Comparison of ENCODE assay signal across 1 cellular context in the genomic region with DNA sequence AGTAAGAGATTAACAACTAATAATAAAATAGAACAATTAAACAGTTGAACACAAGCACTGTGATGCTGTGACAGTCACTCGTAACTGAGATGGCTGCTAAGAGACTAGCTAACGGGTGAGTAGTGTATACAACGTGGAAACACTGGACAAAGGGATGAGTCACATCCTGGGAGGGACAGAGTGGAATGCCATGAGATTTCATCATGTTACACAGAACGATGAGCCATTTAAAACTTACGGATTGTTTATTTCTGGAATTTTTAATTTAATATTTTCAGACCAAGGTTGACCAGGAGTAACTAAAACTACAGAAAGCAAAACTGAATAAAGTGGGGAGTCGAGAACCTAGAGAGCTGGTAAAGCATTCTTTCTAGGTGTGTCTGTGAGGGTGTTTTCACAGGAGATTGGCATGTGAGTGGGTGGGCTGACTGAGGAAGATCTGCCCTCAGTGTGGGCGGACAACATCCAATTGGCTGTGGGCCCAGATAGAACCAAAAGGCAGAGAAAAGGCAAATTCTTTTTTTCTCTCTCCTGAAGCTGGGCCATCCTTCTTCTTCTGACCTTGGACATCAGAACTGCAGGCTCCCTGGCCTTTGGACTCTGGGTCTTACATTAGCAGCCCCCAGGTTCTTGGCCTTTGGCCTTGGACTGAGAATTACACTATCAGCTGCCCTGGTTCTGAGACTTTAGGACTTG.
A peak's percentile ranks its signal among the peaks of the same experiment; 100 is the strongest.
TF ChIP-seq lines count a peak whose summit lies in the region.

No MANE protein-coding gene starts in this region.

TF ChIP-seq in HEK293, 187 proteins besides CTCF, POLR2A, EP300 and RAD21 (continued from another document):
- TF ChIP-seq, protein P1, sequence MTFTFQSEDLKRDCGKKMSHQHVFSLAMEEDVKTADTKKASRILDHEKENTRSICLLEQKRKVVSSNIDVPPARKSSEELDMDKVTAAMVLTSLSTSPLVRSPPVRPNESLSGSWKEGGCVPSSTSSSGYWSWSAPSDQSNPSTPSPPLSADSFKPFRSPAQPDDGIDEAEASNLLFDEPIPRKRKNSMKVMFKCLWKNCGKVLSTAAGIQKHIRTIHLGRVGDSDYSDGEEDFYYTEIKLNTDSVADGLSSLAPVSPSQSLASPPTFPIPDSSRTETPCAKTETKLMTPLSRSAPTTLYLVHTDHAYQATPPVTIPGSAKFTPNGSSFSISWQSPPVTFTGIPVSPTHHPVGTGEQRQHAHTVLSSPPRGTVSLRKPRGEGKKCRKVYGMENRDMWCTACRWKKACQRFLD (tag by site-specific recombination; IDR thresholded peaks at IDR 0.05) = no peak
- TF ChIP-seq ZNF48 (tag by site-specific recombination; IDR thresholded peaks at IDR 0.05) (no peak), ZNF266 (tag by site-specific recombination; IDR thresholded peaks at IDR 0.05; ENCODE audit: low read depth) (no peak), GFI1B (tag by site-specific recombination; IDR thresholded peaks at IDR 0.05) (no peak), SP7 (tag by site-specific recombination; IDR thresholded peaks at IDR 0.05) (0 out of 2 replicates have a peak, but pooled peaks have one; percentile 38), ZNF792 (tag by site-specific recombination; IDR thresholded peaks at IDR 0.05) (no peak), ZFHX2 (tag by site-specific recombination; conservative IDR thresholded peaks at IDR 0.05) (peak; percentile 88), BCL11A (tag by site-specific recombination; IDR thresholded peaks at IDR 0.05; ENCODE audit: low read depth) (no peak), ZNF610 (tag by site-specific recombination; IDR thresholded peaks at IDR 0.05; ENCODE audit: borderline replicate concordance) (no peak), EGR2 (tag by site-specific recombination; IDR thresholded peaks at IDR 0.05; ENCODE audit: low read depth) (peak; percentile 70), ZNF629 (tag by site-specific recombination; IDR thresholded peaks at IDR 0.05) (0 out of 2 replicates have a peak, but pooled peaks have one; percentile 36), SP3 (tag by site-specific recombination; IDR thresholded peaks at IDR 0.05) (peak; percentile 62)
- TF ChIP-seq, protein P2, sequence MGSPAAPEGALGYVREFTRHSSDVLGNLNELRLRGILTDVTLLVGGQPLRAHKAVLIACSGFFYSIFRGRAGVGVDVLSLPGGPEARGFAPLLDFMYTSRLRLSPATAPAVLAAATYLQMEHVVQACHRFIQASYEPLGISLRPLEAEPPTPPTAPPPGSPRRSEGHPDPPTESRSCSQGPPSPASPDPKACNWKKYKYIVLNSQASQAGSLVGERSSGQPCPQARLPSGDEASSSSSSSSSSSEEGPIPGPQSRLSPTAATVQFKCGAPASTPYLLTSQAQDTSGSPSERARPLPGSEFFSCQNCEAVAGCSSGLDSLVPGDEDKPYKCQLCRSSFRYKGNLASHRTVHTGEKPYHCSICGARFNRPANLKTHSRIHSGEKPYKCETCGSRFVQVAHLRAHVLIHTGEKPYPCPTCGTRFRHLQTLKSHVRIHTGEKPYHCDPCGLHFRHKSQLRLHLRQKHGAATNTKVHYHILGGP (tag by site-specific recombination; IDR thresholded peaks at IDR 0.05) = no peak
- TF ChIP-seq, protein P3, sequence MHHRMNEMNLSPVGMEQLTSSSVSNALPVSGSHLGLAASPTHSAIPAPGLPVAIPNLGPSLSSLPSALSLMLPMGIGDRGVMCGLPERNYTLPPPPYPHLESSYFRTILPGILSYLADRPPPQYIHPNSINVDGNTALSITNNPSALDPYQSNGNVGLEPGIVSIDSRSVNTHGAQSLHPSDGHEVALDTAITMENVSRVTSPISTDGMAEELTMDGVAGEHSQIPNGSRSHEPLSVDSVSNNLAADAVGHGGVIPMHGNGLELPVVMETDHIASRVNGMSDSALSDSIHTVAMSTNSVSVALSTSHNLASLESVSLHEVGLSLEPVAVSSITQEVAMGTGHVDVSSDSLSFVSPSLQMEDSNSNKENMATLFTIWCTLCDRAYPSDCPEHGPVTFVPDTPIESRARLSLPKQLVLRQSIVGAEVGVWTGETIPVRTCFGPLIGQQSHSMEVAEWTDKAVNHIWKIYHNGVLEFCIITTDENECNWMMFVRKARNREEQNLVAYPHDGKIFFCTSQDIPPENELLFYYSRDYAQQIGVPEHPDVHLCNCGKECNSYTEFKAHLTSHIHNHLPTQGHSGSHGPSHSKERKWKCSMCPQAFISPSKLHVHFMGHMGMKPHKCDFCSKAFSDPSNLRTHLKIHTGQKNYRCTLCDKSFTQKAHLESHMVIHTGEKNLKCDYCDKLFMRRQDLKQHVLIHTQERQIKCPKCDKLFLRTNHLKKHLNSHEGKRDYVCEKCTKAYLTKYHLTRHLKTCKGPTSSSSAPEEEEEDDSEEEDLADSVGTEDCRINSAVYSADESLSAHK (tag by site-specific recombination; IDR thresholded peaks at IDR 0.05) = no peak
- TF ChIP-seq, protein P4, sequence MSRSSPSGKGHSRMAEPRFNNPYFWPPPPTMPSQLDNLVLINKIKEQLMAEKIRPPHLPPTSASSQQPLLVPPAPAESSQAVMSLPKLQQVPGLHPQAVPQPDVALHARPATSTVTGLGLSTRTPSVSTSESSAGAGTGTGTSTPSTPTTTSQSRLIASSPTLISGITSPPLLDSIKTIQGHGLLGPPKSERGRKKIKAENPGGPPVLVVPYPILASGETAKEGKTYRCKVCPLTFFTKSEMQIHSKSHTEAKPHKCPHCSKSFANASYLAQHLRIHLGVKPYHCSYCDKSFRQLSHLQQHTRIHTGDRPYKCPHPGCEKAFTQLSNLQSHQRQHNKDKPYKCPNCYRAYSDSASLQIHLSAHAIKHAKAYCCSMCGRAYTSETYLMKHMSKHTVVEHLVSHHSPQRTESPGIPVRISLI (tag by site-specific recombination; IDR thresholded peaks at IDR 0.05) = no peak
